ENCODE assay signal across 14 cellular contexts in the genomic region with DNA sequence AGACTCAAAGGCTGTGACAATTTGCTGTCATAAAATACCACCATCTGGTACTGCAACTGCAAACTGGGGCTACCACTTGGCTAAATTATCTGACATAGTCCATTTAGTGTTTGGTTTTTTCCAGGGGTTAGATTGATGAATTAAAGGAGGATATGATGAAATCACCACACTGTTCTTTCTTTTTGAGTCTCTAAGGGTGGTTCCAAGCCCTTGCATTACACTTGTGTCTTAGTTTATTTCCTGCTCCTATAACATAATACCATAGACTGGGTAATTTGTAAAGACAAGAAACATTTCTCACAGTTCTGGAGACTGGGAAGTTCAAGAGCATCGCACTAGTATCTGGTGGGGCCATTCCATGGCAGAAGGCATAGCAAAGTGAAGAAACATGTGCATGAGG. TPM values are rescaled to one million over a fixed set of nuclear protein-coding genes. Genes with fewer than 3 reads are reported as not detected.
DNase-seq lines count a peak whose midpoint lies in the region; ATAC-seq lines count a peak whose summit lies in the region.
"Had no signal": no experiment of that assay in that cellular context is flagged by ENCODE, and none has a peak within 500 bp of the region (broad histone marks: within the 10 kb centered on the region; RNA-seq: fewer than 3 reads in every experiment).

No MANE protein-coding gene starts in this region.

- peaks cover 10% of the 10 kb centered on the region for H3K36me3 Mint-ChIP-seq in activated CD4-positive, alpha-beta T cell treated with anti-CD3 and anti-CD28 coated beads for 36 hours (ENCODE audit: low read depth)
- H3K36me3 Mint-ChIP-seq in activated CD4-positive, alpha-beta T cell treated with anti-CD3 and anti-CD28 coated beads, Interleukin-2, amount 10 ng/mL, durations not matched to agents 24 days and 14 days (ENCODE audit: low read depth) = peaks cover 30% of the 10 kb centered on the region
- peaks cover 11% of the 10 kb centered on the region for H3K36me3 Mint-ChIP-seq in activated naive CD4-positive, alpha-beta T cell treated with anti-CD3 and anti-CD28 coated beads for 36 hours (ENCODE audit: low read depth)
- peaks cover 25% of the 10 kb centered on the region for H3K36me3 Mint-ChIP-seq in activated naive CD4-positive, alpha-beta T cell treated with anti-CD3 and anti-CD28 coated beads, Interleukin-2, amount 10 ng/mL, durations not matched to agents 7 days and 5 days
- H3K36me3 Mint-ChIP-seq in activated naive CD8-positive, alpha-beta T cell treated with anti-CD3 and anti-CD28 coated beads, Interleukin-2, amount 10 ng/mL, durations not matched to agents 7 days and 5 days = peaks cover 27% of the 10 kb centered on the region

- peak overlapping the region; percentile 42 for H3K27ac Mint-ChIP-seq in activated CD4-positive, alpha-beta T cell treated with anti-CD3 and anti-CD28 coated beads for 36 hours
- no peak overlapping the region for H3K27ac Mint-ChIP-seq in activated CD4-positive, alpha-beta T cell treated with anti-CD3 and anti-CD28 coated beads, Interleukin-2, amount 10 ng/mL, durations not matched to agents 24 days and 14 days
- peak overlapping the region; percentile 66 for H3K27ac Mint-ChIP-seq in activated naive CD4-positive, alpha-beta T cell treated with anti-CD3 and anti-CD28 coated beads for 36 hours
- H3K27ac Mint-ChIP-seq in activated naive CD4-positive, alpha-beta T cell treated with anti-CD3 and anti-CD28 coated beads, Interleukin-2, amount 10 ng/mL, durations not matched to agents 7 days and 5 days = no peak overlapping the region
- peak overlapping the region; percentile 74 for H3K27ac Mint-ChIP-seq in activated naive CD8-positive, alpha-beta T cell treated with anti-CD3 and anti-CD28 coated beads, Interleukin-2, amount 10 ng/mL, durations not matched to agents 7 days and 5 days
- peak overlapping the region; percentile 59 for H3K27ac Mint-ChIP-seq in stimulated activated naive CD8-positive, alpha-beta T cell treated with anti-CD3 and anti-CD28 coated beads, Interleukin-15, amount 100 ng/mL, for 72 hours
- H3K27ac Mint-ChIP-seq: CD8-positive, alpha-beta memory T cell; HFFc6 had no signal

- CTCF ChIA-PET in activated CD4-positive, alpha-beta T cell treated with anti-CD3 and anti-CD28 coated beads for 36 hours (lab: Charles Lee) = no interaction called here
- CTCF ChIA-PET in activated naive CD4-positive, alpha-beta T cell treated with anti-CD3 and anti-CD28 coated beads for 36 hours (lab: Charles Lee) = no interaction called here
- CTCF ChIA-PET in activated naive CD4-positive, alpha-beta T cell treated with anti-CD3 and anti-CD28 coated beads, Interleukin-2, amount 10 ng/mL, durations not matched to agents 7 days and 5 days (lab: Charles Lee) = no interaction called here

- POLR2A ChIA-PET in activated CD4-positive, alpha-beta T cell treated with anti-CD3 and anti-CD28 coated beads for 36 hours (lab: Charles Lee) = no interaction called here
- POLR2A ChIA-PET in activated naive CD8-positive, alpha-beta T cell treated with anti-CD3 and anti-CD28 coated beads, Interleukin-2, amount 10 ng/mL, durations not matched to agents 7 days and 5 days (lab: Charles Lee) = no interaction called here

- ATAC-seq in activated CD4-positive, alpha-beta T cell treated with anti-CD3 and anti-CD28 coated beads for 36 hours = peak; percentile 77
- ATAC-seq in activated naive CD8-positive, alpha-beta T cell treated with anti-CD3 and anti-CD28 coated beads, Interleukin-2, amount 10 ng/mL, durations not matched to agents 7 days and 5 days (ENCODE audit: low read depth) = peak; percentile 63
- ATAC-seq in stimulated activated naive CD8-positive, alpha-beta T cell treated with anti-CD3 and anti-CD28 coated beads, Interleukin-15, amount 100 ng/mL, for 72 hours = peak; percentile 91
- ATAC-seq in GM18868 (IDR thresholded peaks at IDR 0.05; ENCODE audit: unreplicated experiment) (no peak), HG02623 (IDR thresholded peaks at IDR 0.05; ENCODE audit: unreplicated experiment) (no peak)

- H3K9me3 Mint-ChIP-seq in activated CD4-positive, alpha-beta T cell treated with anti-CD3 and anti-CD28 coated beads for 36 hours (ENCODE audit: low read depth) = peaks cover 23% of the 10 kb centered on the region
- peaks cover 32% of the 10 kb centered on the region for H3K9me3 Mint-ChIP-seq in activated CD4-positive, alpha-beta T cell treated with anti-CD3 and anti-CD28 coated beads, Interleukin-2, amount 10 ng/mL, durations not matched to agents 24 days and 14 days
- H3K9me3 Mint-ChIP-seq in activated naive CD4-positive, alpha-beta T cell treated with anti-CD3 and anti-CD28 coated beads for 36 hours = peaks cover 35% of the 10 kb centered on the region
- H3K9me3 Mint-ChIP-seq in activated naive CD4-positive, alpha-beta T cell treated with anti-CD3 and anti-CD28 coated beads, Interleukin-2, amount 10 ng/mL, durations not matched to agents 7 days and 5 days = peaks cover 53% of the 10 kb centered on the region
- peaks cover 32% of the 10 kb centered on the region for H3K9me3 Mint-ChIP-seq in activated naive CD8-positive, alpha-beta T cell treated with anti-CD3 and anti-CD28 coated beads, Interleukin-2, amount 10 ng/mL, durations not matched to agents 7 days and 5 days
- H3K9me3 Mint-ChIP-seq in stimulated activated naive CD8-positive, alpha-beta T cell treated with anti-CD3 and anti-CD28 coated beads, Interleukin-15, amount 100 ng/mL, for 72 hours = peaks cover 39 to 49% of the 10 kb centered on the region in 2 donors

- no peak for DNase-seq in activated CD4-positive, alpha-beta T cell treated with anti-CD3 and anti-CD28 coated beads for 36 hours
- DNase-seq in activated CD4-positive, alpha-beta T cell treated with anti-CD3 and anti-CD28 coated beads, Interleukin-2, amount 10 ng/mL, durations not matched to agents 24 days and 14 days = no peak
- DNase-seq in activated naive CD4-positive, alpha-beta T cell treated with anti-CD3 and anti-CD28 coated beads for 36 hours = no peak
- no peak for DNase-seq in activated naive CD4-positive, alpha-beta T cell treated with anti-CD3 and anti-CD28 coated beads, Interleukin-2, amount 10 ng/mL, durations not matched to agents 7 days and 5 days
- DNase-seq in activated naive CD8-positive, alpha-beta T cell treated with anti-CD3 and anti-CD28 coated beads, Interleukin-2, amount 10 ng/mL, durations not matched to agents 7 days and 5 days = no peak
- DNase-seq in stimulated activated naive CD8-positive, alpha-beta T cell treated with anti-CD3 and anti-CD28 coated beads, Interleukin-15, amount 100 ng/mL, for 72 hours = no peak
- DNase-seq: 8988T; Caco-2; CD8-positive, alpha-beta memory T cell; GF-D8; HCEC 1CT; HFFc6 had no signal

- H3K4me1 Mint-ChIP-seq in activated CD4-positive, alpha-beta T cell treated with anti-CD3 and anti-CD28 coated beads for 36 hours = peaks cover 6% of the 10 kb centered on the region
- H3K4me1 Mint-ChIP-seq in activated CD4-positive, alpha-beta T cell treated with anti-CD3 and anti-CD28 coated beads, Interleukin-2, amount 10 ng/mL, durations not matched to agents 24 days and 14 days = peaks cover 10% of the 10 kb centered on the region
- H3K4me1 Mint-ChIP-seq in activated naive CD4-positive, alpha-beta T cell treated with anti-CD3 and anti-CD28 coated beads for 36 hours (ENCODE audit: low read depth) = peaks cover 11% of the 10 kb centered on the region
- H3K4me1 Mint-ChIP-seq in activated naive CD4-positive, alpha-beta T cell treated with anti-CD3 and anti-CD28 coated beads, Interleukin-2, amount 10 ng/mL, durations not matched to agents 7 days and 5 days = peaks cover 17% of the 10 kb centered on the region
- H3K4me1 Mint-ChIP-seq in activated naive CD8-positive, alpha-beta T cell treated with anti-CD3 and anti-CD28 coated beads, Interleukin-2, amount 10 ng/mL, durations not matched to agents 7 days and 5 days = peaks cover 10% of the 10 kb centered on the region
- H3K4me1 Mint-ChIP-seq in stimulated activated naive CD8-positive, alpha-beta T cell treated with anti-CD3 and anti-CD28 coated beads, Interleukin-15, amount 100 ng/mL, for 72 hours = peaks cover 24% of the 10 kb centered on the region
- H3K4me1 Mint-ChIP-seq: CD8-positive, alpha-beta memory T cell had no signal

- H3K27me3 Mint-ChIP-seq in activated CD4-positive, alpha-beta T cell treated with anti-CD3 and anti-CD28 coated beads for 36 hours = no peaks in the 10 kb centered on the region
- H3K27me3 Mint-ChIP-seq in activated CD4-positive, alpha-beta T cell treated with anti-CD3 and anti-CD28 coated beads, Interleukin-2, amount 10 ng/mL, durations not matched to agents 24 days and 14 days = no peaks in the 10 kb centered on the region
- H3K27me3 Mint-ChIP-seq in activated naive CD4-positive, alpha-beta T cell treated with anti-CD3 and anti-CD28 coated beads for 36 hours (ENCODE audit: low read depth) = no peaks in the 10 kb centered on the region
- no peaks in the 10 kb centered on the region for H3K27me3 Mint-ChIP-seq in activated naive CD4-positive, alpha-beta T cell treated with anti-CD3 and anti-CD28 coated beads, Interleukin-2, amount 10 ng/mL, durations not matched to agents 7 days and 5 days
- no peaks in the 10 kb centered on the region for H3K27me3 Mint-ChIP-seq in activated naive CD8-positive, alpha-beta T cell treated with anti-CD3 and anti-CD28 coated beads, Interleukin-2, amount 10 ng/mL, durations not matched to agents 7 days and 5 days
- H3K27me3 Mint-ChIP-seq in stimulated activated naive CD8-positive, alpha-beta T cell treated with anti-CD3 and anti-CD28 coated beads, Interleukin-15, amount 100 ng/mL, for 72 hours = no peaks in the 10 kb centered on the region

- intact Hi-C loops in activated CD4-positive, alpha-beta T cell treated with anti-CD3 and anti-CD28 coated beads for 36 hours (cut with DNase I, micrococcal nuclease) = no loop called here
- intact Hi-C loops in activated CD4-positive, alpha-beta T cell treated with anti-CD3 and anti-CD28 coated beads, Interleukin-2, amount 10 ng/mL, durations not matched to agents 24 days and 14 days (cut with micrococcal nuclease) = no loop called here
- intact Hi-C loops in activated naive CD4-positive, alpha-beta T cell treated with anti-CD3 and anti-CD28 coated beads for 36 hours (cut with micrococcal nuclease) = no loop called here

- no peak overlapping the region for H3K4me3 Mint-ChIP-seq in activated CD4-positive, alpha-beta T cell treated with anti-CD3 and anti-CD28 coated beads for 36 hours
- H3K4me3 Mint-ChIP-seq in activated CD4-positive, alpha-beta T cell treated with anti-CD3 and anti-CD28 coated beads, Interleukin-2, amount 10 ng/mL, durations not matched to agents 24 days and 14 days = no peak overlapping the region
- H3K4me3 Mint-ChIP-seq in activated naive CD4-positive, alpha-beta T cell treated with anti-CD3 and anti-CD28 coated beads for 36 hours = no peak overlapping the region
- no peak overlapping the region for H3K4me3 Mint-ChIP-seq in activated naive CD4-positive, alpha-beta T cell treated with anti-CD3 and anti-CD28 coated beads, Interleukin-2, amount 10 ng/mL, durations not matched to agents 7 days and 5 days
- peak overlapping the region; percentile 39 for H3K4me3 Mint-ChIP-seq in activated naive CD8-positive, alpha-beta T cell treated with anti-CD3 and anti-CD28 coated beads, Interleukin-2, amount 10 ng/mL, durations not matched to agents 7 days and 5 days
- peak overlapping the region in 1 of 2 donors; percentile 16 for H3K4me3 Mint-ChIP-seq in stimulated activated naive CD8-positive, alpha-beta T cell treated with anti-CD3 and anti-CD28 coated beads, Interleukin-15, amount 100 ng/mL, for 72 hours
- H3K4me3 Mint-ChIP-seq: CD8-positive, alpha-beta memory T cell; HFFc6 had no signal

RNA-seq across cellular contexts. Expression of a gene that starts 32.0 kb away (rescaled TPM):
- 10 to 100 TPM; 15.0 to 17.3 TPM for total RNA-seq in activated CD4-positive, alpha-beta T cell treated with anti-CD3 and anti-CD28 coated beads for 36 hours
- 89.6 and 103 TPM in 2 replicates for total RNA-seq in activated CD4-positive, alpha-beta T cell treated with anti-CD3 and anti-CD28 coated beads, Interleukin-2, amount 10 ng/mL, durations not matched to agents 24 days and 14 days
- total RNA-seq in activated naive CD4-positive, alpha-beta T cell treated with anti-CD3 and anti-CD28 coated beads for 36 hours = 10 to 100 TPM; 18.5 to 20.0 TPM
- total RNA-seq in activated naive CD8-positive, alpha-beta T cell treated with anti-CD3 and anti-CD28 coated beads, Interleukin-2, amount 10 ng/mL, durations not matched to agents 7 days and 5 days = 100 to 1,000 TPM in 1 of 2 experiments, 10 to 100 TPM in 1; 99.9 to 110 TPM
- total RNA-seq: Caco-2 had no signal

RNA-seq across cellular contexts. Expression of a gene that starts 43.2 kb away (rescaled TPM):
- under 1 TPM; 0.47 to 0.66 TPM for total RNA-seq in activated CD4-positive, alpha-beta T cell treated with anti-CD3 and anti-CD28 coated beads for 36 hours
- 0.12 and 0.72 TPM in 2 replicates for total RNA-seq in activated CD4-positive, alpha-beta T cell treated with anti-CD3 and anti-CD28 coated beads, Interleukin-2, amount 10 ng/mL, durations not matched to agents 24 days and 14 days
- total RNA-seq in activated naive CD4-positive, alpha-beta T cell treated with anti-CD3 and anti-CD28 coated beads for 36 hours = under 1 TPM; 0.74 to 0.96 TPM
- total RNA-seq in activated naive CD8-positive, alpha-beta T cell treated with anti-CD3 and anti-CD28 coated beads, Interleukin-2, amount 10 ng/mL, durations not matched to agents 7 days and 5 days = under 1 TPM; 0.78 to 0.91 TPM

Comparison
In these comparisons a context has a peak if more than half of its experiments do, and no peak if none do; other contexts are left out.
1. H3K27ac Mint-ChIP-seq: peak in activated CD4-positive, alpha-beta T cell treated with anti-CD3 and anti-CD28 coated beads for 36 hours (single experiment), activated naive CD4-positive, alpha-beta T cell treated with anti-CD3 and anti-CD28 coated beads for 36 hours (single experiment), activated naive CD8-positive, alpha-beta T cell treated with anti-CD3 and anti-CD28 coated beads, Interleukin-2, amount 10 ng/mL, durations not matched to agents 7 days and 5 days (single experiment) and stimulated activated naive CD8-positive, alpha-beta T cell treated with anti-CD3 and anti-CD28 coated beads, Interleukin-15, amount 100 ng/mL, for 72 hours (2 of 2); none in activated CD4-positive, alpha-beta T cell treated with anti-CD3 and anti-CD28 coated beads, Interleukin-2, amount 10 ng/mL, durations not matched to agents 24 days and 14 days (single experiment) and activated naive CD4-positive, alpha-beta T cell treated with anti-CD3 and anti-CD28 coated beads, Interleukin-2, amount 10 ng/mL, durations not matched to agents 7 days and 5 days (single experiment).
2. ATAC-seq: peak in activated CD4-positive, alpha-beta T cell treated with anti-CD3 and anti-CD28 coated beads for 36 hours (single experiment), activated naive CD8-positive, alpha-beta T cell treated with anti-CD3 and anti-CD28 coated beads, Interleukin-2, amount 10 ng/mL, durations not matched to agents 7 days and 5 days (single experiment) and stimulated activated naive CD8-positive, alpha-beta T cell treated with anti-CD3 and anti-CD28 coated beads, Interleukin-15, amount 100 ng/mL, for 72 hours (single experiment); none in GM18868 (single experiment) and HG02623 (single experiment).